In genomic region chr4:78776729-78777555, GRCh38 we compare ENCODE assay signal across 8 cellular contexts. TPM values are rescaled to one million over a fixed set of nuclear protein-coding genes. Genes with fewer than 3 reads are reported as not detected.
A peak's percentile ranks its signal among the peaks of the same experiment; 100 is the strongest.
DNase-seq lines count a peak whose midpoint lies in the region; ATAC-seq and TF ChIP-seq lines count a peak whose summit lies in the region.

No MANE protein-coding gene starts in this region.

- H3K9me3 ChIP-seq in OCI-LY1 (ENCODE audit: low read length) = no peaks in the 10 kb centered on the region
- no peaks in the 10 kb centered on the region for H3K9me3 ChIP-seq in subcutaneous abdominal adipose tissue (ENCODE audit: control insufficient read depth in 5 of 5, low read length in 5 of 5)

- no peaks in the 10 kb centered on the region for H4K20me1 ChIP-seq in OCI-LY1 (ENCODE audit: insufficient read depth, low read length)

- peak overlapping the region; percentile 95 for H3K27ac Mint-ChIP-seq in activated T-helper 1 cell treated with anti-CD3 and anti-CD28 coated beads, Interleukin-12 subunit alpha, Interleukin-12 subunit beta, Interleukin-2, Interleukin-4 antibody, amounts not matched to agents 30 ng/mL and 10 ng/mL and 1 ng/mL, durations not matched to agents 14 hours and 24 hours and 36 hours
- H3K27ac Mint-ChIP-seq in neural crest cell (ENCODE audit: unreplicated experiment) = peak overlapping the region; percentile 93

- peaks cover 38% of the 10 kb centered on the region for H3K4me1 Mint-ChIP-seq in activated T-helper 1 cell treated with anti-CD3 and anti-CD28 coated beads, Interleukin-12 subunit alpha, Interleukin-12 subunit beta, Interleukin-2, Interleukin-4 antibody, amounts not matched to agents 30 ng/mL and 10 ng/mL and 1 ng/mL, durations not matched to agents 14 hours and 24 hours and 36 hours (ENCODE audit: low read depth)
- H3K4me1 Mint-ChIP-seq in neural crest cell = peaks cover 20% of the 10 kb centered on the region

- peak overlapping the region; percentile 96 for H3K4me3 ChIP-seq in AG09309 (ENCODE audit: control insufficient read depth, low read depth, low read length)
- peak overlapping the region; percentile 99 for H3K4me3 ChIP-seq in OCI-LY1 (ENCODE audit: low read depth, low read length, poor library complexity, severe bottlenecking)
- peak overlapping the region; percentile 88 for H3K4me3 ChIP-seq in fibroblast of pulmonary artery (replicated peaks; ENCODE audit: low read depth, low read length)
- H3K4me3 ChIP-seq in subcutaneous abdominal adipose tissue (ENCODE audit: low read depth in 1 of 5, low read length in 5 of 5) = peak overlapping the region; percentile 65 to 92 (median 86)

- H3K27me3 Mint-ChIP-seq in activated T-helper 1 cell treated with anti-CD3 and anti-CD28 coated beads, Interleukin-12 subunit alpha, Interleukin-12 subunit beta, Interleukin-2, Interleukin-4 antibody, amounts not matched to agents 30 ng/mL and 10 ng/mL and 1 ng/mL, durations not matched to agents 14 hours and 24 hours and 36 hours (ENCODE audit: insufficient read depth) = no peaks in the 10 kb centered on the region
- H3K27me3 Mint-ChIP-seq in neural crest cell (ENCODE audit: low read depth) = no peaks in the 10 kb centered on the region

- H3K9me3 Mint-ChIP-seq in activated T-helper 1 cell treated with anti-CD3 and anti-CD28 coated beads, Interleukin-12 subunit alpha, Interleukin-12 subunit beta, Interleukin-2, Interleukin-4 antibody, amounts not matched to agents 30 ng/mL and 10 ng/mL and 1 ng/mL, durations not matched to agents 14 hours and 24 hours and 36 hours = no peaks in the 10 kb centered on the region
- H3K9me3 Mint-ChIP-seq in neural crest cell = no peaks in the 10 kb centered on the region

- DNase-seq in AG09309 (ENCODE audit: low read depth) (no peak), fibroblast of pulmonary artery (ENCODE audit: low read depth) (peak; percentile 56), neural crest cell (ENCODE audit: low read depth, low spot score) (peak; percentile 20)
- DNase-seq in activated T-helper 1 cell treated with anti-CD3 and anti-CD28 coated beads, Interleukin-12 subunit alpha, Interleukin-12 subunit beta, Interleukin-2, Interleukin-4 antibody, amounts not matched to agents 30 ng/mL and 10 ng/mL and 1 ng/mL, durations not matched to agents 14 hours and 24 hours and 36 hours (ENCODE audit: low spot score) = peak; percentile 22

- H3K36me3 Mint-ChIP-seq in activated T-helper 1 cell treated with anti-CD3 and anti-CD28 coated beads, Interleukin-12 subunit alpha, Interleukin-12 subunit beta, Interleukin-2, Interleukin-4 antibody, amounts not matched to agents 30 ng/mL and 10 ng/mL and 1 ng/mL, durations not matched to agents 14 hours and 24 hours and 36 hours (ENCODE audit: low read depth) = peaks cover 3% of the 10 kb centered on the region
- no peaks in the 10 kb centered on the region for H3K36me3 Mint-ChIP-seq in neural crest cell (ENCODE audit: low read depth)

- H3K4me2 ChIP-seq in OCI-LY1 (ENCODE audit: low read length) = peak overlapping the region; percentile 99

- H3K4me1 ChIP-seq in OCI-LY1 (ENCODE audit: insufficient read depth, low read length, severe bottlenecking) (peaks cover 64% of the 10 kb centered on the region), subcutaneous abdominal adipose tissue (ENCODE audit: control insufficient read depth in 5 of 5, insufficient read depth in 5 of 5, low read length in 5 of 5) (peaks cover 0 to 34% (median 25%) of the 10 kb centered on the region in 5 donors)

- no peaks in the 10 kb centered on the region for H3F3A ChIP-seq in OCI-LY1 (ENCODE audit: insufficient read depth, low read length)

- H3K79me2 ChIP-seq in OCI-LY1 (ENCODE audit: insufficient read depth, low read length) = peaks cover 54% of the 10 kb centered on the region

- H3K27me3 ChIP-seq in OCI-LY1 (ENCODE audit: insufficient read depth, low read length) (no peaks in the 10 kb centered on the region), subcutaneous abdominal adipose tissue (ENCODE audit: control insufficient read depth in 5 of 5, insufficient read depth in 4 of 5, low read length in 5 of 5) (no peaks in the 10 kb centered on the region)

- H3K27ac ChIP-seq in OCI-LY1 (ENCODE audit: low read depth, low read length, poor library complexity, severe bottlenecking) (peak overlapping the region; percentile 92), subcutaneous abdominal adipose tissue (ENCODE audit: low read depth, low read length) (peak overlapping the region; percentile 75)

- H3K9me2 ChIP-seq in OCI-LY1 (ENCODE audit: low read depth, low read length) = no peaks in the 10 kb centered on the region

- H3K9ac ChIP-seq in OCI-LY1 (ENCODE audit: low read length) (peak overlapping the region; percentile 98), subcutaneous abdominal adipose tissue (ENCODE audit: low read length in 5 of 5) (peak overlapping the region; percentile 7 to 93 (median 62))

- H3K4me3 Mint-ChIP-seq in activated T-helper 1 cell treated with anti-CD3 and anti-CD28 coated beads, Interleukin-12 subunit alpha, Interleukin-12 subunit beta, Interleukin-2, Interleukin-4 antibody, amounts not matched to agents 30 ng/mL and 10 ng/mL and 1 ng/mL, durations not matched to agents 14 hours and 24 hours and 36 hours = peak overlapping the region; percentile 97
- H3K4me3 Mint-ChIP-seq in neural crest cell = peak overlapping the region; percentile 98

- TF ChIP-seq CTCF in AG09309 (IDR thresholded peaks at IDR 0.05; ENCODE audit: control insufficient read depth, insufficient read depth, low read depth, low read length, missing control alignments) (no peak), OCI-LY1 (IDR thresholded peaks at IDR 0.05; ENCODE audit: low read length) (no peak), fibroblast of pulmonary artery (IDR thresholded peaks at IDR 0.05; ENCODE audit: low read length, missing control alignments) (no peak), neural crest cell (conservative IDR thresholded peaks at IDR 0.05) (no peak)

- peak; percentile 31 for ATAC-seq in GM18873 (IDR thresholded peaks at IDR 0.05; ENCODE audit: low FRiP score, unreplicated experiment)
- peak; percentile 35 for ATAC-seq in HG03135 (IDR thresholded peaks at IDR 0.05; ENCODE audit: unreplicated experiment)

- no peak overlapping the region for H2AFZ ChIP-seq in OCI-LY1 (ENCODE audit: low read length)

- intact Hi-C loops in activated T-helper 1 cell treated with anti-CD3 and anti-CD28 coated beads, Interleukin-12 subunit alpha, Interleukin-12 subunit beta, Interleukin-2, Interleukin-4 antibody, amounts not matched to agents 30 ng/mL and 10 ng/mL and 1 ng/mL, durations not matched to agents 14 hours and 24 hours and 36 hours (cut with micrococcal nuclease) = loop anchor here (1.0 to 10.0 kb wide), 9 partner anchors 70 to 1408 kb away; partner anchors contain the start of genes ANTXR2, CNOT6L and PAQR3

- H3K36me3 ChIP-seq in OCI-LY1 (ENCODE audit: insufficient read depth, low read length) (peaks cover 4% of the 10 kb centered on the region; the same call in 1 of the 2 replicates), subcutaneous abdominal adipose tissue (ENCODE audit: control insufficient read depth in 5 of 5, insufficient read depth in 5 of 5, low read length in 5 of 5) (no peaks in the 10 kb centered on the region)

RNA-seq across cellular contexts. Expression of gene BMP2K, which starts 0.8 kb away (rescaled TPM):
- total RNA-seq in activated T-helper 1 cell treated with anti-CD3 and anti-CD28 coated beads, Interleukin-12 subunit alpha, Interleukin-12 subunit beta, Interleukin-2, Interleukin-4 antibody, amounts not matched to agents 30 ng/mL and 10 ng/mL and 1 ng/mL, durations not matched to agents 14 hours and 24 hours and 36 hours = 21.9 and 23.5 TPM in 2 replicates
- 24.0 and 28.6 TPM in 2 replicates for total RNA-seq in neural crest cell
